9 cellular contexts compared by ENCODE assay signal in the genomic region with DNA sequence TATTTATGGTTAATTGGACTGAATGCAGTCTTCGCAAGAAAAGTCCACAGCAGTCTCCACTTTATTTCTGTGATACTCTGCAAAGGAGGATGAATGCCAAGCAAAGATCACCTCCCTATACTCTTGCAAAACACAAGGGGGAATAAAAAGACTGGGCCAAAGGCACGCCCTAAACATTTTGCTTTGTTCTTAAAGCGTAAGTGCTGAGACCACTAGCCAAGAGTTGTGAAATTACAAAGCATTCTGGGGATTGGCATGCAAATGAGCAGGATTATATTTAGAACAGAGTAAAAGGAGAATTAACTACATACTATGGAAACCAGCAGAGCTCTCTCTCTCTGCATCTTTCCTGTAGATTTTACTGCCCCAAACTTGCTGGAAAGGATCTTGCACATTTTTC. TPM values are rescaled to one million over a fixed set of nuclear protein-coding genes. Genes with fewer than 3 reads are reported as not detected.
DNase-seq lines count a peak whose midpoint lies in the region; ATAC-seq and TF ChIP-seq lines count a peak whose summit lies in the region.
"Had no signal": no experiment of that assay in that cellular context is flagged by ENCODE, and none has a peak within 500 bp of the region (broad histone marks: within the 10 kb centered on the region; RNA-seq: fewer than 3 reads in every experiment).

No MANE protein-coding gene starts in this region.

- H3K27me3 Mint-ChIP-seq in naive thymus-derived CD8-positive, alpha-beta T cell, result peaks cover 57 to 92% (median 66%) of the 10 kb centered on the region in 5 donors

- H3K36me3 Mint-ChIP-seq in naive thymus-derived CD8-positive, alpha-beta T cell, result peaks cover 0 to 6% (median 3%) of the 10 kb centered on the region in 3 donors
- H3K36me3 Mint-ChIP-seq: activated naive CD8-positive, alpha-beta T cell treated with anti-CD3 and anti-CD28 coated beads, Interleukin-2, amount 10 ng/mL, durations not matched to agents 7 days and 5 days had no signal

- peak; percentile 10 for TF ChIP-seq CTCF in AG09309 (IDR thresholded peaks at IDR 0.05; ENCODE audit: control insufficient read depth, insufficient read depth, low read depth, low read length, missing control alignments)

- no peak overlapping the region for H3K27ac Mint-ChIP-seq in naive thymus-derived CD8-positive, alpha-beta T cell
- H3K27ac Mint-ChIP-seq: activated naive CD8-positive, alpha-beta T cell treated with anti-CD3 and anti-CD28 coated beads, Interleukin-2, amount 10 ng/mL, durations not matched to agents 7 days and 5 days had no signal

- H3K4me3 ChIP-seq in AG09309 (ENCODE audit: control insufficient read depth, low read depth, low read length), result peak overlapping the region; percentile 6; the same call in 1 of the 2 replicates

- peak; percentile 88 for DNase-seq in AG09309 (ENCODE audit: low read depth)
- DNase-seq in SIG-M5 treated with dmso at 0.1 percent for 504 hours (lab: John Stamatoyannopoulos, UW; ENCODE audit: unreplicated experiment), result peak; percentile 89
- peak; percentile 86 for DNase-seq in iris pigment epithelial cell (ENCODE audit: low read depth)
- no peak for DNase-seq in naive thymus-derived CD8-positive, alpha-beta T cell
- DNase-seq in NCI-H1105 treated with DMSO at 0.1 percent for 48 hours (lab: John Stamatoyannopoulos, UW), result no peak
- no peak for DNase-seq in cortex of kidney (lab: John Stamatoyannopoulos, UW)
- DNase-seq: activated naive CD8-positive, alpha-beta T cell treated with anti-CD3 and anti-CD28 coated beads, Interleukin-2, amount 10 ng/mL, durations not matched to agents 7 days and 5 days had no signal

- peak overlapping the region in 4 of 10 donors; percentile 89 to 94 (median 92) for H3K4me3 Mint-ChIP-seq in naive thymus-derived CD8-positive, alpha-beta T cell

- POLR2A ChIA-PET in naive thymus-derived CD8-positive, alpha-beta T cell (lab: Charles Lee), result no interaction called here

- peaks cover 0 to 4% (median 0%) of the 10 kb centered on the region in 9 donors for H3K9me3 Mint-ChIP-seq in naive thymus-derived CD8-positive, alpha-beta T cell
- H3K9me3 Mint-ChIP-seq: activated naive CD8-positive, alpha-beta T cell treated with anti-CD3 and anti-CD28 coated beads, Interleukin-2, amount 10 ng/mL, durations not matched to agents 7 days and 5 days had no signal

- peaks cover 6 to 30% (median 16%) of the 10 kb centered on the region in 4 donors for H3K4me1 Mint-ChIP-seq in naive thymus-derived CD8-positive, alpha-beta T cell

- ATAC-seq in GM21723 (IDR thresholded peaks at IDR 0.05; ENCODE audit: unreplicated experiment) (peak; percentile 50), GM19397 (IDR thresholded peaks at IDR 0.05; ENCODE audit: unreplicated experiment) (no peak)
- no peak for ATAC-seq in naive thymus-derived CD8-positive, alpha-beta T cell

RNA-seq across cellular contexts. Expression of a gene that starts 54.5 kb away (rescaled TPM):
- not detected for total RNA-seq in naive thymus-derived CD8-positive, alpha-beta T cell
- not detected for polyA plus RNA-seq in naive thymus-derived CD8-positive, alpha-beta T cell
- total RNA-seq: activated naive CD8-positive, alpha-beta T cell treated with anti-CD3 and anti-CD28 coated beads, Interleukin-2, amount 10 ng/mL, durations not matched to agents 7 days and 5 days had no signal

Comparison
In these comparisons a context has a peak if more than half of its experiments do, and no peak if none do; other contexts are left out.
1. DNase-seq: peak in AG09309 (single experiment), SIG-M5 treated with dmso at 0.1 percent for 504 hours (single experiment) and iris pigment epithelial cell (single experiment); none in naive thymus-derived CD8-positive, alpha-beta T cell (0 of 10), NCI-H1105 treated with DMSO at 0.1 percent for 48 hours (single experiment) and cortex of kidney (single experiment).